Comparison of ENCODE assay signal across 27 cellular contexts in genomic region chr7:29539471-29539870, GRCh38. TPM values are rescaled to one million over a fixed set of nuclear protein-coding genes. Genes with fewer than 3 reads are reported as not detected.
"Had no signal": no experiment of that assay in that cellular context is flagged by ENCODE, and none has a peak within 500 bp of the region (broad histone marks: within the 10 kb centered on the region; RNA-seq: fewer than 3 reads in every experiment).

No MANE protein-coding gene starts in this region.

- H3K9me3 ChIP-seq: ovary, right lobe of liver, thoracic aorta had no signal

- ATAC-seq: effector memory CD8-positive, alpha-beta T cell; gastroesophageal sphincter; heart left ventricle; left cardiac atrium; left lung; naive thymus-derived CD8-positive, alpha-beta T cell; psoas muscle; right lobe of liver; stimulated activated naive B cell treated with anti-CD40 and anti-IgM and Interleukin-4, amounts not matched to agents 10 μg/mL and 1 μg/mL and 100 μg/mL, for 72 hours had no signal

- H3K79me2 ChIP-seq: hepatocyte had no signal

- H3K27ac ChIP-seq: gastroesophageal sphincter, heart left ventricle, hepatocyte, left lung, ovary, psoas muscle, right lobe of liver, thoracic aorta, tibial nerve, upper lobe of left lung had no signal

- H3K4me2 ChIP-seq: hepatocyte had no signal

- H2AFZ ChIP-seq: hepatocyte had no signal

- DNase-seq: cortex of kidney; effector memory CD8-positive, alpha-beta T cell; foreskin fibroblast; heart left ventricle; left cardiac atrium; left lung; mesendoderm; midbrain; naive thymus-derived CD8-positive, alpha-beta T cell; nephron progenitor cell; occipital lobe; ovary; posterior cingulate gyrus; psoas muscle; retina; right lobe of liver; small intestine; stimulated activated CD4-positive, alpha-beta T cell treated with anti-CD3 and anti-CD28 coated beads, Interleukin-15, amount 100 ng/mL, for 24 hours; stimulated activated CD4-positive, alpha-beta T cell treated with anti-CD3 and anti-CD28 coated beads, Interleukin-2, amount 100 ng/mL, for 48 hours; stimulated activated naive B cell treated with anti-CD40 and anti-IgM and Interleukin-4, amounts not matched to agents 10 μg/mL and 1 μg/mL and 100 μg/mL, for 72 hours; upper lobe of left lung had no signal

- H3K4me1 ChIP-seq: gastroesophageal sphincter, heart left ventricle, left lung, psoas muscle, right lobe of liver, tibial nerve, upper lobe of left lung had no signal

- H3K27me3 ChIP-seq: heart left ventricle, hepatocyte, left lung, ovary, right lobe of liver, tibial nerve, upper lobe of left lung had no signal

- H3K36me3 ChIP-seq: gastroesophageal sphincter, heart left ventricle, left lung, ovary, right lobe of liver, thoracic aorta, tibial nerve, upper lobe of left lung had no signal

- H3K4me3 ChIP-seq: gastroesophageal sphincter, heart left ventricle, hepatocyte, left lung, ovary, psoas muscle, right lobe of liver, thoracic aorta, tibial nerve, upper lobe of left lung had no signal

RNA-seq across cellular contexts. Expression of gene PRR15, which starts 24.2 kb away (rescaled TPM):
- total RNA-seq: lung microvascular endothelial cell; myocyte; naive thymus-derived CD8-positive, alpha-beta T cell; occipital lobe had no signal
- polyA plus RNA-seq: naive thymus-derived CD8-positive, alpha-beta T cell had no signal
